ENCODE assay signal across 8 cellular contexts in the genomic region with DNA sequence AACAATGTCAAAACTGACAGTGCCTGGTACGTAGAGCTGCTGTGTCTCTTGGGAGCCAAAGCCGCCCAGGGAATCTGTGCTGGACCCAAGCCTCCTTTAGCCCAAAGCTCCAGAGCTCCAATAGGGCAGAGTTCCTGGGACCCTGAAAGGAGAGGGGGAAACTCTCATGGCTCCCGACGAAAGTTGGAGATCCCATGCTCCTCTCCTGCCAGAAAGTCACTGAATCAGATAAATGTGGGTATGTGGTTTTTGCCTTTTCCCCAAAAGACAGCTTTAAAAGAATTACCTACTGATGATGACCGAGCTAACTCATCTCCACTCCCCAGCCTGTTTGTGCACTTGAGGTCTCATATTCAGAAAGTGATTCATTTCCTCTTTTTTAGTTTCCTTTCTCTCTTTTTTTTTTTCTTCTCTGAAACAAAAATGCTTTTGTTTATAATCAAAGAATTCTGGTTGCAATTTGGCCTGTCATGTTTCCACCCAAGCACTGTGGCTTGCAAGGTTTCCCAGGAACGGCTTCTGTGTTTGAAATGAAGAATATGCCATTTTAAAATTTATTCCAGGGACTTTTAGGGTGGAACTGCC. TPM values are rescaled to one million over a fixed set of nuclear protein-coding genes. Genes with fewer than 3 reads are reported as not detected.
A peak's percentile ranks its signal among the peaks of the same experiment; 100 is the strongest.
DNase-seq lines count a peak whose midpoint lies in the region; ATAC-seq, FAIRE-seq and TF ChIP-seq lines count a peak whose summit lies in the region.

No MANE protein-coding gene starts in this region.

- DNase-seq in AG10803 (ENCODE audit: low read depth) (peak; percentile 86), SKM-1 (lab: John Stamatoyannopoulos, UW; ENCODE audit: unreplicated experiment) (peak; percentile 64), fibroblast of the aortic adventitia (ENCODE audit: low read depth) (peak; percentile 70), gastrocnemius medialis (no peak), H54 (ENCODE audit: insufficient read length, low spot score) (no peak), heart left ventricle (no peak)

- TF ChIP-seq POLR2A in gastrocnemius medialis (IDR thresholded peaks at IDR 0.05), result no peak
- no peak for TF ChIP-seq POLR2A in H54 (IDR thresholded peaks at IDR 0.05; ENCODE audit: low read depth, low read length)
- no peak for TF ChIP-seq POLR2A in heart left ventricle (IDR thresholded peaks at IDR 0.05)

- H3K27ac ChIP-seq in gastrocnemius medialis, result no peak overlapping the region
- H3K27ac ChIP-seq in heart left ventricle, result peak overlapping the region in 4 of 12 donors; percentile 22 to 54 (median 30)

- peak; percentile 88 for ATAC-seq in GM19023 (IDR thresholded peaks at IDR 0.05; ENCODE audit: unreplicated experiment)
- peak; percentile 76 for ATAC-seq in HG03103 (IDR thresholded peaks at IDR 0.05; ENCODE audit: low read depth, unreplicated experiment)
- ATAC-seq in gastrocnemius medialis, result no peak
- ATAC-seq in heart left ventricle, result no peak

- H3K27me3 ChIP-seq in gastrocnemius medialis, result no peaks in the 10 kb centered on the region
- no peaks in the 10 kb centered on the region for H3K27me3 ChIP-seq in heart left ventricle

- no peaks in the 10 kb centered on the region for H3K9me3 ChIP-seq in gastrocnemius medialis
- no peaks in the 10 kb centered on the region for H3K9me3 ChIP-seq in heart left ventricle

- in situ Hi-C loops in gastrocnemius medialis (cut with MboI; ENCODE audit: low sequenced_read_pairs in 4 of 4), result no loop called here

- H3K4me3 ChIP-seq in AG10803 (ENCODE audit: low read length) (peak overlapping the region; percentile 19), fibroblast of the aortic adventitia (ENCODE audit: low read depth, low read length) (no peak overlapping the region), gastrocnemius medialis (no peak overlapping the region), heart left ventricle (no peak overlapping the region)

- FAIRE-seq in H54 (lab: Jason Lieb, UNC), result no peak

- intact Hi-C loops in gastrocnemius medialis (cut with DNase I; ENCODE audit: low total_unique reads) (no loop called here), heart left ventricle (cut with DNase I) (no loop called here)

- WGBS in heart left ventricle, 4 donors, result 46 to 61% (median 59%) methylated on average over 6 of the region's 6 CpGs

- H3K4me1 ChIP-seq in gastrocnemius medialis (peaks cover 0 to 5% of the 10 kb centered on the region in 2 donors), heart left ventricle (peaks cover 0 to 44% (median 10%) of the 10 kb centered on the region in 12 donors)

- no peak for TF ChIP-seq CTCF in AG10803 (conservative IDR thresholded peaks at IDR 0.05; ENCODE audit: low read length)
- TF ChIP-seq CTCF in fibroblast of the aortic adventitia (IDR thresholded peaks at IDR 0.05; ENCODE audit: insufficient read depth, low read length), result no peak
- no peak for TF ChIP-seq CTCF in gastrocnemius medialis (IDR thresholded peaks at IDR 0.05 in 4 of 5, conservative IDR thresholded peaks at IDR 0.05 in 1 of 5)
- no peak for TF ChIP-seq CTCF in heart left ventricle (IDR thresholded peaks at IDR 0.05)

- H3K36me3 ChIP-seq in gastrocnemius medialis (no peaks in the 10 kb centered on the region), heart left ventricle (no peaks in the 10 kb centered on the region)

RNA-seq across cellular contexts. Expression of a gene that starts 14.1 kb away (rescaled TPM):
- total RNA-seq in fibroblast of the aortic adventitia (ENCODE audit: low replicate concordance) (2.6 and 18.2 TPM in 2 replicates), gastrocnemius medialis (1 to 10 TPM in 2 of 4 donors, under 1 TPM in 1, not detected in 1; 0.27 to 1.7 (median 1.2) TPM), heart left ventricle (1 to 10 TPM in 2 of 9 donors, under 1 TPM in 5, not detected in 2; 0.15 to 1.8 (median 0.37) TPM)
- polyA plus RNA-seq in heart left ventricle, result under 1 TPM; 0.15 to 0.40 TPM

Comparison
In these comparisons a context has a peak if more than half of its experiments do, and no peak if none do; other contexts are left out.
1. DNase-seq: peak in AG10803 (single experiment), SKM-1 (single experiment) and fibroblast of the aortic adventitia (single experiment); none in gastrocnemius medialis (0 of 2), H54 (single experiment) and heart left ventricle (0 of 5).
2. ATAC-seq: peak in GM19023 (single experiment) and HG03103 (single experiment); none in gastrocnemius medialis (0 of 2) and heart left ventricle (0 of 4).